In genomic region chr2:237688081-237688480, GRCh38 we compare ENCODE assay signal across 9 cellular contexts.
DNase-seq lines count a peak whose midpoint lies in the region; ATAC-seq and TF ChIP-seq lines count a peak whose summit lies in the region.
"Had no signal": no experiment of that assay in that cellular context is flagged by ENCODE, and none has a peak within 500 bp of the region (broad histone marks: within the 10 kb centered on the region; RNA-seq: fewer than 3 reads in every experiment).

No MANE protein-coding gene starts in this region.

- no peak overlapping the region for H3K4me3 ChIP-seq in heart right ventricle
- no peak overlapping the region for H3K4me3 ChIP-seq in colonic mucosa
- H3K4me3 ChIP-seq in vagina = no peak overlapping the region
- H3K4me3 ChIP-seq in body of pancreas = no peak overlapping the region

- no peaks in the 10 kb centered on the region for H3K36me3 Mint-ChIP-seq in natural killer cell

- no peak for TF ChIP-seq CTCF in heart right ventricle (IDR thresholded peaks at IDR 0.05)
- no peak for TF ChIP-seq CTCF in colonic mucosa (IDR thresholded peaks at IDR 0.05)
- TF ChIP-seq CTCF in natural killer cell (IDR thresholded peaks at IDR 0.05) = no peak
- no peak for TF ChIP-seq CTCF in vagina (IDR thresholded peaks at IDR 0.05)
- TF ChIP-seq CTCF in body of pancreas (IDR thresholded peaks at IDR 0.05) = no peak

- H3K27ac ChIP-seq in heart right ventricle (peak overlapping the region; percentile 20 to 93 (median 88)), colonic mucosa (peak overlapping the region; percentile 69), vagina (peak overlapping the region; percentile 99), body of pancreas (peak overlapping the region in 2 of 4 donors; percentile 36 to 66)

- peak overlapping the region; percentile 81 for H3K4me3 Mint-ChIP-seq in natural killer cell

- DNase-seq in heart right ventricle (no peak), Right ventricle myocardium inferior (ENCODE audit: missing footprints) (no peak), colonic mucosa (no peak), natural killer cell (no peak), vagina (ENCODE audit: extremely low spot score in 2 of 2) (no peak), NK-92 (lab: John Stamatoyannopoulos, UW; ENCODE audit: unreplicated experiment) (no peak), body of pancreas (no peak), GM19238 (ENCODE audit: insufficient read length, low spot score) (no peak)
- DNase-seq: Caco-2 had no signal

- ATAC-seq in heart right ventricle (no peak), Right ventricle myocardium inferior (no peak), natural killer cell (no peak), body of pancreas (no peak)

- TF ChIP-seq POLR2A in vagina (IDR thresholded peaks at IDR 0.05) (no peak), body of pancreas (IDR thresholded peaks at IDR 0.05) (no peak)

- H3K4me1 ChIP-seq in heart right ventricle (peaks cover 12 to 72% (median 56%) of the 10 kb centered on the region in 9 donors), colonic mucosa (peaks cover 9% of the 10 kb centered on the region), vagina (peaks cover 42% of the 10 kb centered on the region), body of pancreas (peaks cover 10% of the 10 kb centered on the region)

- peak overlapping the region; percentile 97 to 98 for H3K27ac Mint-ChIP-seq in natural killer cell

- 81 to 87% methylated on average over 1 of the region's 1 CpG for WGBS in heart right ventricle, 2 donors
- 93 to 94% methylated on average over 1 of the region's 1 CpG for WGBS in body of pancreas, 2 donors

- peaks cover 61 to 67% of the 10 kb centered on the region in 2 donors for H3K4me1 Mint-ChIP-seq in natural killer cell

- H3K27me3 Mint-ChIP-seq in natural killer cell (ENCODE audit: low read depth in 2 of 2) = no peaks in the 10 kb centered on the region

- no peaks in the 10 kb centered on the region for H3K9me3 Mint-ChIP-seq in natural killer cell

- H3K27me3 ChIP-seq in heart right ventricle (no peaks in the 10 kb centered on the region), colonic mucosa (no peaks in the 10 kb centered on the region), vagina (no peaks in the 10 kb centered on the region), body of pancreas (no peaks in the 10 kb centered on the region)

- peak overlapping the region in 1 of 2 donors; percentile 20 for H3K9ac ChIP-seq in colonic mucosa (ENCODE audit: low read depth in 2 of 2, low read length in 2 of 2)

- intact Hi-C loops in heart right ventricle (cut with DNase I) = no loop called here
- intact Hi-C loops in Right ventricle myocardium inferior (cut with DNase I) = no loop called here
- intact Hi-C loops in colonic mucosa (cut with DNase I) = no loop called here
- intact Hi-C loops in natural killer cell (cut with micrococcal nuclease) = no loop called here
- intact Hi-C loops in vagina (cut with DNase I) = no loop called here
- intact Hi-C loops in body of pancreas (cut with DNase I) = no loop called here

- H3K9me3 ChIP-seq in heart right ventricle (no peaks in the 10 kb centered on the region), colonic mucosa (no peaks in the 10 kb centered on the region), vagina (no peaks in the 10 kb centered on the region), body of pancreas (no peaks in the 10 kb centered on the region)
- H3K9me3 ChIP-seq: Caco-2 had no signal

- H3K36me3 ChIP-seq in heart right ventricle (peaks cover 0 to 4% (median 0%) of the 10 kb centered on the region in 9 donors), colonic mucosa (no peaks in the 10 kb centered on the region), vagina (no peaks in the 10 kb centered on the region), body of pancreas (replicated peaks in 1 of 2; ENCODE audit: insufficient read depth in 1 of 2, low read depth in 2 of 2) (no peaks in the 10 kb centered on the region)
